Comparison of ENCODE assay signal across 24 cellular contexts in genomic region chr10:99456207-99456606, GRCh38.
"Had no signal": no experiment of that assay in that cellular context is flagged by ENCODE, and none has a peak within 500 bp of the region (broad histone marks: within the 10 kb centered on the region; RNA-seq: fewer than 3 reads in every experiment).

No MANE protein-coding gene starts in this region.

- ATAC-seq: left lung; naive thymus-derived CD8-positive, alpha-beta T cell; sciatic nerve; stimulated activated naive CD8-positive, alpha-beta T cell treated with anti-CD3 and anti-CD28 coated beads, Interleukin-15, amount 100 ng/mL, for 72 hours had no signal

- H3K4me1 ChIP-seq: left lung, prostate gland, right atrium auricular region, suprapubic skin had no signal

- H3K4me3 Mint-ChIP-seq: endodermal cell; naive thymus-derived CD8-positive, alpha-beta T cell; nephron progenitor cell; stimulated activated naive CD8-positive, alpha-beta T cell treated with anti-CD3 and anti-CD28 coated beads, Interleukin-15, amount 100 ng/mL, for 72 hours; type B pancreatic cell had no signal

- H3K27ac Mint-ChIP-seq: endodermal cell; nephron progenitor cell; stimulated activated naive CD8-positive, alpha-beta T cell treated with anti-CD3 and anti-CD28 coated beads, Interleukin-15, amount 100 ng/mL, for 72 hours; type B pancreatic cell had no signal

- H3K4me3 ChIP-seq: dorsolateral prefrontal cortex, esophagus squamous epithelium, left lung, prostate gland, right atrium auricular region, smooth muscle cell, suprapubic skin had no signal

- H3K36me3 ChIP-seq: esophagus squamous epithelium, left lung, prostate gland, right atrium auricular region, suprapubic skin had no signal

- H3K27me3 ChIP-seq: right atrium auricular region had no signal

- H3K27ac ChIP-seq: dorsolateral prefrontal cortex, esophagus squamous epithelium, left lung, prostate gland, right atrium auricular region, suprapubic skin had no signal

- DNase-seq: cerebellar nuclear complex; cortex of kidney; dorsolateral prefrontal cortex; effector CD8-positive, alpha-beta T cell; endodermal cell; esophagus squamous epithelium; head of caudate nucleus; kidney; left lung; naive thymus-derived CD8-positive, alpha-beta T cell; nephron progenitor cell; nucleus accumbens; stimulated activated CD4-positive, alpha-beta T cell treated with anti-CD3 and anti-CD28 coated beads, Interleukin-12 subunit alpha, Interleukin-12 subunit beta, amount 100 ng/mL, for 4 hours; stimulated activated CD4-positive, alpha-beta T cell treated with anti-CD3 and anti-CD28 coated beads, Interleukin-1b, Interleukin-23, amount 100 ng/mL, for 48 hours; stimulated activated CD4-positive, alpha-beta T cell treated with anti-CD3 and anti-CD28 coated beads, Interleukin-4, amount 100 ng/mL, for 1 hour; stimulated activated CD8-positive, alpha-beta memory T cell treated with anti-CD3 and anti-CD28 coated beads, Interleukin-4, amount 100 ng/mL, for 48 hours; stimulated activated naive CD4-positive, alpha-beta T cell; stimulated activated naive CD8-positive, alpha-beta T cell treated with anti-CD3 and anti-CD28 coated beads, Interleukin-15, amount 100 ng/mL, for 72 hours had no signal

- H3K4me2 ChIP-seq: smooth muscle cell had no signal

- H3K4me1 Mint-ChIP-seq: naive thymus-derived CD8-positive, alpha-beta T cell; stimulated activated naive CD8-positive, alpha-beta T cell treated with anti-CD3 and anti-CD28 coated beads, Interleukin-15, amount 100 ng/mL, for 72 hours had no signal

- H3K9me3 Mint-ChIP-seq: naive thymus-derived CD8-positive, alpha-beta T cell; stimulated activated naive CD8-positive, alpha-beta T cell treated with anti-CD3 and anti-CD28 coated beads, Interleukin-15, amount 100 ng/mL, for 72 hours; type B pancreatic cell had no signal

- H3K9me3 ChIP-seq: esophagus squamous epithelium, left lung, prostate gland, right atrium auricular region, suprapubic skin had no signal

- H3K36me3 Mint-ChIP-seq: naive thymus-derived CD8-positive, alpha-beta T cell; type B pancreatic cell had no signal
